13 cellular contexts compared by ENCODE assay signal in genomic region chr1:61980561-61980960, GRCh38.
A peak's percentile ranks its signal among the peaks of the same experiment; 100 is the strongest.
DNase-seq lines count a peak whose midpoint lies in the region; TF ChIP-seq lines count a peak whose summit lies in the region.
"Had no signal": no experiment of that assay in that cellular context is flagged by ENCODE, and none has a peak within 500 bp of the region (broad histone marks: within the 10 kb centered on the region; RNA-seq: fewer than 3 reads in every experiment).

No MANE protein-coding gene starts in this region.

- no peaks in the 10 kb centered on the region for H3K9me3 ChIP-seq in HUES48 (ENCODE audit: control insufficient read depth, insufficient read depth, low read length)

- H3K27me3 ChIP-seq in HUES48 (ENCODE audit: control insufficient read depth, insufficient read depth, low read length) = no peaks in the 10 kb centered on the region

- no peaks in the 10 kb centered on the region for H3K9me3 Mint-ChIP-seq in mesothelial cell of epicardium
- H3K9me3 Mint-ChIP-seq: CD4-positive, alpha-beta T cell had no signal

- peaks cover 16% of the 10 kb centered on the region for H3K4me1 Mint-ChIP-seq in mesothelial cell of epicardium

- no peaks in the 10 kb centered on the region for H3K27me3 Mint-ChIP-seq in mesothelial cell of epicardium (ENCODE audit: low read depth)
- H3K27me3 Mint-ChIP-seq: CD4-positive, alpha-beta T cell had no signal

- H3K36me3 ChIP-seq in HUES48 (ENCODE audit: control insufficient read depth, insufficient read depth, low read length) = no peaks in the 10 kb centered on the region

- peak; percentile 11 for DNase-seq in Ammon's horn (ENCODE audit: low spot score)
- DNase-seq in cardiac fibroblast (ENCODE audit: low read depth in 2 of 2) = peak; percentile 12 to 22
- DNase-seq in mesothelial cell of epicardium (ENCODE audit: low spot score in 2 of 2, unreplicated experiment in 2 of 2) = no peak
- DNase-seq in mesenteric fat pad (ENCODE audit: low spot score) = no peak
- no peak for DNase-seq in SW 1271 (lab: John Stamatoyannopoulos, UW)
- no peak for DNase-seq in D341Med (ENCODE audit: low spot score)
- DNase-seq: activated CD8-positive, alpha-beta memory T cell treated with anti-CD3 and anti-CD28 coated beads, Interleukin-2, amount 50 U/mL, for 4 hours; CD4-positive, alpha-beta T cell; NCI-H345; stimulated activated CD4-positive, alpha-beta T cell treated with anti-CD3 and anti-CD28 coated beads, Interleukin-4, amount 100 ng/mL, for 4 hours had no signal

- H3K27ac Mint-ChIP-seq in mesothelial cell of epicardium = peak overlapping the region; percentile 43
- H3K27ac Mint-ChIP-seq: CD4-positive, alpha-beta T cell had no signal

- H3K9ac ChIP-seq in HUES48 (ENCODE audit: low read depth, low read length) = no peak overlapping the region

- H3K4me3 ChIP-seq in HUES48 (ENCODE audit: low read depth, low read length) (no peak overlapping the region), cardiac fibroblast (replicated peaks in 1 of 2; ENCODE audit: low read depth in 2 of 2, low read length in 2 of 2) (no peak overlapping the region)
- H3K4me3 ChIP-seq: lung had no signal

- no peak for TF ChIP-seq CTCF in cardiac fibroblast (IDR thresholded peaks at IDR 0.05; ENCODE audit: low read depth, low read length)
- no peak for TF ChIP-seq CTCF in mesothelial cell of epicardium (IDR thresholded peaks at IDR 0.05; ENCODE audit: unreplicated experiment)

- H3K4me3 Mint-ChIP-seq in mesothelial cell of epicardium = no peak overlapping the region
- H3K4me3 Mint-ChIP-seq: CD4-positive, alpha-beta T cell had no signal

- peaks cover 16% of the 10 kb centered on the region for H3K4me1 ChIP-seq in HUES48 (ENCODE audit: control insufficient read depth, insufficient read depth, low read length)

- H3K27ac ChIP-seq in HUES48 (ENCODE audit: low read depth, low read length) = peak overlapping the region; percentile 21
- H3K27ac ChIP-seq: RWPE1 had no signal

- H3K36me3 Mint-ChIP-seq in mesothelial cell of epicardium = peaks cover 2% of the 10 kb centered on the region

Comparison
In these comparisons a context has a peak if more than half of its experiments do, and no peak if none do; other contexts are left out.
1. DNase-seq: peak in Ammon's horn (single experiment) and cardiac fibroblast (2 of 2); none in mesothelial cell of epicardium (0 of 2), mesenteric fat pad (single experiment), SW 1271 (0 of 2) and D341Med (single experiment).